29 cellular contexts compared by ENCODE assay signal in genomic region chr10:83037653-83038052, GRCh38.
DNase-seq lines count a peak whose midpoint lies in the region; ATAC-seq, FAIRE-seq and TF ChIP-seq lines count a peak whose summit lies in the region.
"Had no signal": no experiment of that assay in that cellular context is flagged by ENCODE, and none has a peak within 500 bp of the region (broad histone marks: within the 10 kb centered on the region; RNA-seq: fewer than 3 reads in every experiment).

No MANE protein-coding gene starts in this region.

- no peaks in the 10 kb centered on the region for H3K23me2 ChIP-seq in H9 (ENCODE audit: insufficient read length, low read depth, low read length, poor library complexity, severe bottlenecking)

- H3K4me3 Mint-ChIP-seq in H9 = no peak overlapping the region
- H3K4me3 Mint-ChIP-seq: activated CD4-positive, alpha-beta T cell treated with anti-CD3 and anti-CD28 coated beads, Interleukin-2, amount 10 ng/mL, durations not matched to agents 7 days and 5 days; activated T-cell treated with anti-CD3 and anti-CD28 coated beads, Interleukin-2, amount 50 U/mL, for 4 hours; CD14-positive monocyte; naive thymus-derived CD4-positive, alpha-beta T cell had no signal

- H3K27me3 ChIP-seq in BE2C (no peaks in the 10 kb centered on the region), H9 (ENCODE audit: insufficient read depth, low read length) (no peaks in the 10 kb centered on the region), GM12878 (replicated peaks in 1 of 2; ENCODE audit: control insufficient read depth in 2 of 2, insufficient read depth in 2 of 2, low read length in 1 of 2) (no peaks in the 10 kb centered on the region)
- H3K27me3 ChIP-seq: brain microvascular endothelial cell, testis, uterus had no signal

- H3K36me3 ChIP-seq in BE2C = no peaks in the 10 kb centered on the region
- H3K36me3 ChIP-seq in GM12878 (ENCODE audit: control insufficient read depth in 2 of 2, insufficient read depth in 2 of 2, low read length in 1 of 2) = no peaks in the 10 kb centered on the region
- H3K36me3 ChIP-seq: brain microvascular endothelial cell, uterus had no signal

- H3K4me1 Mint-ChIP-seq in H9 = no peaks in the 10 kb centered on the region
- H3K4me1 Mint-ChIP-seq: activated CD4-positive, alpha-beta T cell treated with anti-CD3 and anti-CD28 coated beads, Interleukin-2, amount 10 ng/mL, durations not matched to agents 7 days and 5 days; CD14-positive monocyte; naive thymus-derived CD4-positive, alpha-beta T cell had no signal

- no peaks in the 10 kb centered on the region; a peak in 1 of 7 replicates for H3K36me3 Mint-ChIP-seq in H9 (ENCODE audit: insufficient read depth in 1 of 3, low read depth in 3 of 3)
- H3K36me3 Mint-ChIP-seq: CD14-positive monocyte; naive thymus-derived CD4-positive, alpha-beta T cell had no signal

- H3K27ac ChIP-seq in H9 (ENCODE audit: insufficient read length, low read depth, low read length) = no peak overlapping the region
- H3K27ac ChIP-seq in GM12878 (ENCODE audit: control insufficient read depth, insufficient read depth) = no peak overlapping the region
- H3K27ac ChIP-seq: brain microvascular endothelial cell, testis, uterus, VCaP had no signal

- no peak overlapping the region for H2BK20ac ChIP-seq in H9 (ENCODE audit: low read depth, low read length, poor library complexity, severe bottlenecking)

- no peak overlapping the region for H3T11ph ChIP-seq in H9 (ENCODE audit: low read length)

- H3K9me3 ChIP-seq in BE2C (no peaks in the 10 kb centered on the region), H9 (ENCODE audit: control insufficient read depth, low read depth, low read length) (no peaks in the 10 kb centered on the region), GM12878 (replicated peaks; ENCODE audit: control insufficient read depth, insufficient read depth, low read length) (no peaks in the 10 kb centered on the region)
- H3K9me3 ChIP-seq: testis, uterus had no signal

- H4K20me1 ChIP-seq in H9 (ENCODE audit: control insufficient read depth, insufficient read depth, insufficient read length) (no peaks in the 10 kb centered on the region), GM12878 (ENCODE audit: control insufficient read depth, insufficient read depth) (no peaks in the 10 kb centered on the region)

- no peak overlapping the region for H2AK5ac ChIP-seq in H9 (ENCODE audit: insufficient read length, low read length)

- intact Hi-C loops in GM12878 (cut with micrococcal nuclease; ENCODE audit: unreplicated experiment) = no loop called here

- TF ChIP-seq CTCF in BE2C (IDR thresholded peaks at IDR 0.05; ENCODE audit: low read depth, low read length) (peak; percentile 36), H9 (conservative IDR thresholded peaks at IDR 0.05) (0 out of 3 replicates have a peak, but pooled peaks have one; percentile 31), GM12878 (IDR thresholded peaks at IDR 0.05 in 2 of 3, conservative IDR thresholded peaks at IDR 0.05 in 1 of 3; ENCODE audit: control insufficient read depth in 2 of 3, extremely low read depth in 1 of 3, insufficient read depth in 1 of 3, low read depth in 3 of 3, low read length in 3 of 3) (no peak)

- POLR2A ChIA-PET in GM12878 (lab: Charles Lee) = no interaction called here

- H3K79me2 ChIP-seq in H9 (ENCODE audit: insufficient read depth, low read length) (no peaks in the 10 kb centered on the region), GM12878 (ENCODE audit: control insufficient read depth, insufficient read depth, low read length) (no peaks in the 10 kb centered on the region)

- no peaks in the 10 kb centered on the region for H3K9me3 Mint-ChIP-seq in H9

- no peak overlapping the region for H3K14ac ChIP-seq in H9 (ENCODE audit: insufficient read depth, low read length)

- no peaks in the 10 kb centered on the region for H3K27me3 Mint-ChIP-seq in H9 (ENCODE audit: low read depth)
- H3K27me3 Mint-ChIP-seq: activated CD4-positive, alpha-beta T cell treated with anti-CD3 and anti-CD28 coated beads, Interleukin-2, amount 10 ng/mL, durations not matched to agents 7 days and 5 days; naive thymus-derived CD4-positive, alpha-beta T cell had no signal

- BruUV-seq in GM12878 (replicated peaks; lab: Mats Ljungman, UMichigan) = no TSS peak

- TF ChIP-seq EP300 in GM12878 (IDR thresholded peaks at IDR 0.05; ENCODE audit: borderline replicate concordance in 1 of 2, control insufficient read depth in 1 of 2, low read depth in 2 of 2, low read length in 2 of 2) = no peak

- H3K27ac Mint-ChIP-seq in H9 = no peak overlapping the region
- H3K27ac Mint-ChIP-seq: activated CD4-positive, alpha-beta T cell treated with anti-CD3 and anti-CD28 coated beads, Interleukin-2, amount 10 ng/mL, durations not matched to agents 7 days and 5 days; CD14-positive monocyte; naive thymus-derived CD4-positive, alpha-beta T cell had no signal

- no peak for TF ChIP-seq RAD21 in GM12878 (IDR thresholded peaks at IDR 0.05; ENCODE audit: insufficient read depth, low read depth, low read length)

- RAD21 ChIA-PET in GM12878 (lab: Charles Lee; ENCODE audit: unreplicated experiment) = no interaction called here

- no peak for TF ChIP-seq POLR2A in GM12878 (IDR thresholded peaks at IDR 0.05; ENCODE audit: low read depth, low read length)

- no peak for FAIRE-seq in GM12878 (lab: Jason Lieb, UNC)
- FAIRE-seq: endothelial cell of umbilical vein, K562, RCC 7860 had no signal

- in situ Hi-C loops in GM12878 (cut with MboI) = no loop called here

- H3K4me1 ChIP-seq in BE2C (no peaks in the 10 kb centered on the region), H9 (ENCODE audit: insufficient read depth, low read length) (no peaks in the 10 kb centered on the region), GM12878 (ENCODE audit: control insufficient read depth, insufficient read depth, low read length) (no peaks in the 10 kb centered on the region)
- H3K4me1 ChIP-seq: testis, uterus had no signal

- H2BK120ac ChIP-seq in H9 (ENCODE audit: low read depth, low read length, poor library complexity, severe bottlenecking) = no peak overlapping the region

- H2BK15ac ChIP-seq in H9 (ENCODE audit: low read depth, low read length) = no peak overlapping the region

- WGBS in H9 (ENCODE audit: extremely low coverage, insufficient read length, low lambda C conversion rate) = no CpG with 5 or more reads among the region's 2 CpGs
- WGBS in GM12878 (ENCODE audit: insufficient coverage, insufficient replicate concordance, low lambda C conversion rate, missing lambda C conversion rate) = 0% methylated on average over 2 of the region's 2 CpGs

- CTCF ChIA-PET in GM12878 (lab: Yijun Ruan, JAX) = no interaction called here

- H4K5ac ChIP-seq in H9 (ENCODE audit: insufficient read length, low read depth, low read length) = no peak overlapping the region

- H4K8ac ChIP-seq in H9 (replicated peaks; ENCODE audit: insufficient read length, low read depth, low read length) = no peak overlapping the region

- H3K4me2 ChIP-seq in H9 (ENCODE audit: insufficient read depth, insufficient read length, low read length) = no peak overlapping the region
- no peak overlapping the region for H3K4me2 ChIP-seq in GM12878 (ENCODE audit: control insufficient read depth, insufficient read depth)

- H3K23ac ChIP-seq in H9 (ENCODE audit: insufficient read length, low read depth, low read length) = no peak overlapping the region

- no peak overlapping the region for H2BK5ac ChIP-seq in H9 (ENCODE audit: insufficient read length, low read length)

- no peak overlapping the region for H4K91ac ChIP-seq in H9 (ENCODE audit: insufficient read length, low read depth, low read length)

- H3K79me1 ChIP-seq in H9 (ENCODE audit: insufficient read depth, low read depth, low read length, poor library complexity, severe bottlenecking) = no peaks in the 10 kb centered on the region

- no peak overlapping the region for H3K9ac ChIP-seq in H9 (ENCODE audit: extremely low read depth, insufficient read length, low read length)
- H3K9ac ChIP-seq in GM12878 (ENCODE audit: control insufficient read depth, insufficient read depth, low read length) = no peak overlapping the region

- H3K4ac ChIP-seq in H9 (ENCODE audit: low read depth, low read length) = no peak overlapping the region

- H3K4me3 ChIP-seq in BE2C (ENCODE audit: low read depth, low read length) = no peak overlapping the region
- H3K4me3 ChIP-seq in GM12878 = no peak overlapping the region
- H3K4me3 ChIP-seq: K562, testis, uterus had no signal

- peak; percentile 59 for ATAC-seq in GM12878
- no peak for ATAC-seq in left lobe of liver
- no peak for ATAC-seq in HG03159 (IDR thresholded peaks at IDR 0.05; ENCODE audit: unreplicated experiment)
- no peak for ATAC-seq in HG02588 (IDR thresholded peaks at IDR 0.05; ENCODE audit: unreplicated experiment)
- no peak for ATAC-seq in HG02870 (IDR thresholded peaks at IDR 0.05; ENCODE audit: unreplicated experiment)
- ATAC-seq: activated T-cell treated with anti-CD3 and anti-CD28 coated beads, Interleukin-2, amount 50 U/mL, for 4 hours; K562; naive thymus-derived CD4-positive, alpha-beta T cell; stimulated activated naive CD8-positive, alpha-beta T cell treated with anti-CD3 and anti-CD28 coated beads, Interleukin-15, Interleukin-2, amounts not matched to agents 100 U/mL and 50 U/mL, for 24 hours had no signal

- peak; percentile 5 for DNase-seq in BE2C
- no peak for DNase-seq in H9
- peak; percentile 20 for DNase-seq in RPMI7951 (ENCODE audit: low read depth)
- no peak for DNase-seq in GM12878 (ENCODE audit: low read depth, low spot score)
- no peak for DNase-seq in left lobe of liver (ENCODE audit: low spot score)
- DNase-seq: activated CD4-positive, alpha-beta T cell treated with anti-CD3 and anti-CD28 coated beads, Interleukin-2, amount 10 ng/mL, durations not matched to agents 7 days and 5 days; activated gamma-delta T cell treated with Interleukin-2 at 50 U/mL for 16 hours; activated T-cell treated with anti-CD3 and anti-CD28 coated beads, Interleukin-2, amount 50 U/mL, for 4 hours; brain microvascular endothelial cell; H7; hippocampal formation; midbrain; naive thymus-derived CD4-positive, alpha-beta T cell; NCI-H146; NCI-H2171; NCI-H510A; nucleus accumbens; stimulated activated naive CD8-positive, alpha-beta T cell treated with anti-CD3 and anti-CD28 coated beads, Interleukin-15, Interleukin-2, amounts not matched to agents 100 U/mL and 50 U/mL, for 24 hours; T-helper 2 cell; testis; uterus had no signal

- SMC1A ChIA-PET in GM12878 (lab: Charles Lee; ENCODE audit: uncharacterized antibody, unreplicated experiment) = interaction anchor here (1.4 to 1.6 kb wide), 2 partner anchors 10 to 21 kb away, joined by 3 to 6 read pairs; no protein-coding TSS in a partner anchor

- no peak overlapping the region for H3K18ac ChIP-seq in H9 (ENCODE audit: insufficient read length, low read depth, low read length)

- no peak overlapping the region for H2BK12ac ChIP-seq in H9 (ENCODE audit: insufficient read length, low read depth, low read length)

- no peak overlapping the region for H3K56ac ChIP-seq in H9 (ENCODE audit: insufficient read length, low read depth, low read length)

- H2AFZ ChIP-seq in H9 (ENCODE audit: low read length) = no peak overlapping the region
- H2AFZ ChIP-seq in GM12878 (ENCODE audit: control insufficient read depth, low read depth, low read length) = no peak overlapping the region

TF ChIP-seq in GM12878, 131 proteins besides CTCF, POLR2A, EP300 and RAD21 (continues in another document):
- TF ChIP-seq BCL11A (IDR thresholded peaks at IDR 0.05; ENCODE audit: low read depth, low read length) = no peak
- TF ChIP-seq CBX3 (IDR thresholded peaks at IDR 0.05; ENCODE audit: borderline replicate concordance, low read depth) = no peak
- no peak for TF ChIP-seq ZNF207 (IDR thresholded peaks at IDR 0.05; ENCODE audit: borderline replicate concordance)

Comparison
In these comparisons a context has a peak if more than half of its experiments do, and no peak if none do; other contexts are left out.
1. DNase-seq: peak in BE2C (single experiment) and RPMI7951 (single experiment); none in H9 (single experiment), GM12878 (single experiment) and left lobe of liver (single experiment).
2. CTCF ChIP-seq: peak in BE2C (single experiment) and H9 (single experiment); none in GM12878 (0 of 3).